Comparison of ENCODE assay signal across 16 cellular contexts in genomic region chr7:121603886-121604285, GRCh38.
"Had no signal": no experiment of that assay in that cellular context is flagged by ENCODE, and none has a peak within 500 bp of the region (broad histone marks: within the 10 kb centered on the region; RNA-seq: fewer than 3 reads in every experiment).

No MANE protein-coding gene starts in this region.

- H3K36me3 ChIP-seq: right atrium auricular region, tibial artery had no signal

- H3K27ac Mint-ChIP-seq: activated CD4-positive, alpha-beta memory T cell treated with anti-CD3 and anti-CD28 coated beads, Interleukin-2, amount 10 ng/mL, durations not matched to agents 7 days and 5 days; activated naive CD4-positive, alpha-beta T cell treated with anti-CD3 and anti-CD28 coated beads for 36 hours; activated naive CD8-positive, alpha-beta T cell treated with anti-CD3 and anti-CD28 coated beads, Interleukin-2, amount 10 ng/mL, durations not matched to agents 7 days and 5 days; activated T-cell treated with anti-CD3 and anti-CD28 coated beads, Interleukin-2, amount 50 U/mL, for 72 hours; nephron progenitor cell; stimulated activated naive CD8-positive, alpha-beta T cell treated with anti-CD3 and anti-CD28 coated beads, Interleukin-15, Interleukin-2, amounts not matched to agents 100 ng/mL and 50 ng/mL, for 24 hours; T-helper 17 cell had no signal

- H3K27me3 ChIP-seq: right atrium auricular region, tibial artery had no signal

- H3K9me3 ChIP-seq: mucosa of descending colon, right atrium auricular region, tibial artery had no signal

- H3K4me1 Mint-ChIP-seq: activated CD4-positive, alpha-beta memory T cell treated with anti-CD3 and anti-CD28 coated beads, Interleukin-2, amount 10 ng/mL, durations not matched to agents 7 days and 5 days; activated naive CD8-positive, alpha-beta T cell treated with anti-CD3 and anti-CD28 coated beads, Interleukin-2, amount 10 ng/mL, durations not matched to agents 7 days and 5 days; nephron progenitor cell; T-helper 17 cell had no signal

- DNase-seq: activated CD4-positive, alpha-beta memory T cell treated with anti-CD3 and anti-CD28 coated beads, Interleukin-2, amount 10 ng/mL, durations not matched to agents 7 days and 5 days; activated CD4-positive, alpha-beta T cell treated with anti-CD3 and anti-CD28 coated beads for 48 hours; activated CD4-positive, CD25-positive, alpha-beta regulatory T cell; activated effector memory CD4-positive, alpha-beta T cell treated with Interleukin-2 at 50 U/mL for 16 hours; activated naive CD4-positive, alpha-beta T cell treated with anti-CD3 and anti-CD28 coated beads for 36 hours; activated naive CD8-positive, alpha-beta T cell treated with anti-CD3 and anti-CD28 coated beads, Interleukin-2, amount 10 ng/mL, durations not matched to agents 7 days and 5 days; activated T-cell treated with anti-CD3 and anti-CD28 coated beads, Interleukin-2, amount 50 U/mL, for 72 hours; amygdala; mucosa of descending colon; nephron progenitor cell; psoas muscle; stimulated activated CD4-positive, alpha-beta T cell treated with anti-CD3 and anti-CD28 coated beads, Interleukin-1b, Interleukin-23, amount 100 ng/mL, for 48 hours; T-helper 17 cell; tibial artery had no signal

- H3K4me3 Mint-ChIP-seq: activated CD4-positive, alpha-beta memory T cell treated with anti-CD3 and anti-CD28 coated beads, Interleukin-2, amount 10 ng/mL, durations not matched to agents 7 days and 5 days; activated naive CD4-positive, alpha-beta T cell treated with anti-CD3 and anti-CD28 coated beads for 36 hours; activated naive CD8-positive, alpha-beta T cell treated with anti-CD3 and anti-CD28 coated beads, Interleukin-2, amount 10 ng/mL, durations not matched to agents 7 days and 5 days; activated T-cell treated with anti-CD3 and anti-CD28 coated beads, Interleukin-2, amount 50 U/mL, for 72 hours; nephron progenitor cell; stimulated activated naive CD8-positive, alpha-beta T cell treated with anti-CD3 and anti-CD28 coated beads, Interleukin-15, Interleukin-2, amounts not matched to agents 100 ng/mL and 50 ng/mL, for 24 hours; T-helper 17 cell had no signal

- ATAC-seq: activated T-cell treated with anti-CD3 and anti-CD28 coated beads, Interleukin-2, amount 50 U/mL, for 72 hours; mucosa of descending colon; psoas muscle; T-helper 17 cell had no signal

- H3K4me1 ChIP-seq: psoas muscle, tibial artery had no signal

- H3K4me3 ChIP-seq: mucosa of descending colon, psoas muscle, right atrium auricular region, tibial artery had no signal

- H3K9me3 Mint-ChIP-seq: activated CD4-positive, alpha-beta memory T cell treated with anti-CD3 and anti-CD28 coated beads, Interleukin-2, amount 10 ng/mL, durations not matched to agents 7 days and 5 days; activated naive CD4-positive, alpha-beta T cell treated with anti-CD3 and anti-CD28 coated beads for 36 hours; activated naive CD8-positive, alpha-beta T cell treated with anti-CD3 and anti-CD28 coated beads, Interleukin-2, amount 10 ng/mL, durations not matched to agents 7 days and 5 days; stimulated activated naive CD8-positive, alpha-beta T cell treated with anti-CD3 and anti-CD28 coated beads, Interleukin-15, Interleukin-2, amounts not matched to agents 100 ng/mL and 50 ng/mL, for 24 hours had no signal

- H3K36me3 Mint-ChIP-seq: activated naive CD8-positive, alpha-beta T cell treated with anti-CD3 and anti-CD28 coated beads, Interleukin-2, amount 10 ng/mL, durations not matched to agents 7 days and 5 days had no signal

- H3K27ac ChIP-seq: psoas muscle, tibial artery had no signal

- H3K27me3 Mint-ChIP-seq: activated CD4-positive, alpha-beta memory T cell treated with anti-CD3 and anti-CD28 coated beads, Interleukin-2, amount 10 ng/mL, durations not matched to agents 7 days and 5 days had no signal
